In the genomic region with DNA sequence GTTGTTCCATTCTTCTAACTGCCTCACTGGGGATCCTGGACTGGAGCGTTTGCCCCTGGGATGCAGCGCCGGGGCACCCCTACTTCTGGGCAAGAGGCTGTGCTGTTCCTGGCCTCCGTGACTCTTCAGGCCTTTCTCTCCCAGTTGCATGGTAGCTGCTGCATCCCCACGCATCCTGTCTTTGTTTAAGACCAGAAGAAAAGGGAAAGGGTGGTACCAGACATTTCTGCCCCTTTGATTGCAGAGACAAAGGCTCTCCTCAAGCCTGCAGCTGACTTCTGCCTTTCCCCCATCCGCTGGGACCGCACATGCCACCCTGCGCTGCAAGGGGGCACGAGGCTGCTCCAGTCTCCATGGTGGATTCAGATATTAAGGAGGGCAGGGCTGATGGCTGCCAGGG, we compare ENCODE assay signal across 25 cellular contexts.
"Had no signal": no experiment of that assay in that cellular context is flagged by ENCODE, and none has a peak within 500 bp of the region (broad histone marks: within the 10 kb centered on the region; RNA-seq: fewer than 3 reads in every experiment).

No MANE protein-coding gene starts in this region.

- H3K4me1 ChIP-seq: adrenal gland, breast epithelium, SJCRH30 had no signal

- H3K9ac ChIP-seq: SK-N-SH had no signal

- H3K9me3 ChIP-seq: adrenal gland, SJCRH30, SK-N-SH had no signal

- H3K36me3 ChIP-seq: adrenal gland, breast epithelium, SJCRH30 had no signal

- ATAC-seq: activated T-cell treated with anti-CD3 and anti-CD28 coated beads, Interleukin-2, amount 50 U/mL, for 72 hours had no signal

- H3K4me3 ChIP-seq: adrenal gland, breast epithelium, SJCRH30 had no signal

- H3K27ac ChIP-seq: adrenal gland, breast epithelium, SJCRH30, VCaP had no signal

- H3K4me2 ChIP-seq: SK-N-SH had no signal

- DNase-seq: activated CD4-positive, alpha-beta memory T cell treated with anti-CD3 and anti-CD28 coated beads for 36 hours; activated CD4-positive, alpha-beta T cell treated with anti-CD3 and anti-CD28 coated beads, Interleukin-2, amount 10 ng/mL, durations not matched to agents 7 days and 5 days; activated CD4-positive, CD25-positive, alpha-beta regulatory T cell; activated CD8-positive, alpha-beta memory T cell treated with anti-CD3 and anti-CD28 coated beads, Interleukin-2, amount 50 U/mL, for 4 hours; activated gamma-delta T cell treated with Interleukin-2 at 50 U/mL for 16 hours; activated naive CD4-positive, alpha-beta T cell treated with anti-CD3 and anti-CD28 coated beads, Interleukin-2, amount 50 U/mL, for 16 hours; activated naive CD8-positive, alpha-beta T cell treated with anti-CD3 and anti-CD28 coated beads, Interleukin-2, amount 10 ng/mL, durations not matched to agents 7 days and 5 days; activated T-cell treated with anti-CD3 and anti-CD28 coated beads, Interleukin-2, amount 50 U/mL, for 72 hours; adrenal gland; anterior cingulate cortex; KG1; NCI-H1048; NCI-H146; NCI-H1930; NCI-H2171 treated with DMSO at 0.1 percent for 48 hours; NCI-H226; NCI-H526 treated with DMSO at 0.1 percent for 48 hours; NCI-H82; Right ventricle myocardium superior; RPMI8226; SJCRH30; SK-N-SH; T-helper 1 cell had no signal
